In the genomic region with DNA sequence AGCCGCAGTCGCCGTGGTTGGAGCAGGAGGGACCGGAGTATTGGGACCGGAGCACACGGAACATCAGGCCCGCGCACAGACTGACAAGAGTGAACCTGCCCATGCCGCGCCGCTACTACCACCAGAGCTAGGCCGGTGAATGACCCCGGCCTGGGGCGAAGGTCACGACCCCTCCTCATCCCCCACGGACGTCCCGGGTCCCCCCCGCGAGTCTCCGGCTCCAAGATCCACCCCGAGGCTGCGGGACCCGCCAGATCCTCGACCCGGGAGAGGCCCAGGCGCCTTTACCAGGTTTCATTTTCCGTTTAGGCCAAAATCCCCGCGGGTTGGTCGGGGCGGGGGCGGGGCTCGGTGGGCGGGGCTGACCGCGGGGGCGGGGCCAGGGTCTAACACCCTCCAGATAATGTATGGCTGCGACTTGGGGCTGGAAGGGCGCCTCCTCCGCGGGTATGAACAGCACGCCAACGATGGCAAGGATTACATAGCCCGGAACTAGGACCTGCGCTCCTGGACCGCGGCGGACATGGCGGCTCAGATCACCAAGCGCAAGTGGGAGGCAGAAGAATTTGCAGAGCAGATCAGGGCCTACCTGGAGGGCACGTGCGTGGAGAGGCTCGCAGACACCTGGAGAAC, we compare ENCODE assay signal across 1 cellular context.
A peak's percentile ranks its signal among the peaks of the same experiment; 100 is the strongest.
TF ChIP-seq lines count a peak whose summit lies in the region.

No MANE protein-coding gene starts in this region.

TF ChIP-seq in GM12878, 131 proteins besides CTCF, POLR2A, EP300 and RAD21 (continued from another document):
- TF ChIP-seq E2F8 (IDR thresholded peaks at IDR 0.05; ENCODE audit: low read depth, partially characterized antibody) (no peak), HDAC6 (IDR thresholded peaks at IDR 0.05; ENCODE audit: unreplicated experiment) (no peak), BHLHE40 (IDR thresholded peaks at IDR 0.05; ENCODE audit: borderline replicate concordance in 1 of 2, low read depth in 2 of 2, low read length in 1 of 2) (peak in 1 of 2 experiments; percentile 40; a peak in 1 of 4 replicates), POLR2AphosphoS5 (IDR thresholded peaks at IDR 0.05; ENCODE audit: low read length) (peak; percentile 35; the same call in 1 of the 2 replicates), ZNF384 (IDR thresholded peaks at IDR 0.05; ENCODE audit: borderline replicate concordance, low read depth, low read length) (no peak), YY1 (IDR thresholded peaks at IDR 0.05; ENCODE audit: low read depth, low read length) (peak; percentile 40; the same call in 1 of the 2 replicates), SIN3A (IDR thresholded peaks at IDR 0.05; ENCODE audit: low read depth, low read length) (0 out of 2 replicates have a peak, but pooled peaks have one; percentile 26), IKZF1 (conservative IDR thresholded peaks at IDR 0.05) (0 out of 2 replicates have a peak, but pooled peaks have one; percentile 31), RELA (IDR thresholded peaks at IDR 0.05; ENCODE audit: borderline replicate concordance, partially characterized antibody) (peak; percentile 24), NR2C1 (IDR thresholded peaks at IDR 0.05) (peak; percentile 77), BCLAF1 (IDR thresholded peaks at IDR 0.05) (no peak), PML (IDR thresholded peaks at IDR 0.05; ENCODE audit: low read length) (no peak), NR2F1 (conservative IDR thresholded peaks at IDR 0.05) (peak; percentile 92), SREBF2 (IDR thresholded peaks at IDR 0.05; ENCODE audit: low read length) (no peak), ASH2L (IDR thresholded peaks at IDR 0.05; ENCODE audit: borderline replicate concordance, low read depth) (0 out of 2 replicates have a peak, but pooled peaks have one; percentile 39), TCF3 (IDR thresholded peaks at IDR 0.05; ENCODE audit: borderline replicate concordance, insufficient read depth, low read depth, low read length) (no peak), POU2F2 (IDR thresholded peaks at IDR 0.05; ENCODE audit: borderline replicate concordance, low read depth, low read length) (0 out of 3 replicates have a peak, but pooled peaks have one; percentile 12), MYB (IDR thresholded peaks at IDR 0.05; ENCODE audit: borderline replicate concordance, low read depth, low read length) (no peak), SREBF1 (IDR thresholded peaks at IDR 0.05; ENCODE audit: low read length) (no peak), CBX3 (IDR thresholded peaks at IDR 0.05; ENCODE audit: borderline replicate concordance, low read depth) (no peak), EGR1 (IDR thresholded peaks at IDR 0.05; ENCODE audit: borderline replicate concordance in 1 of 2, low read depth in 2 of 2, low read length in 2 of 2) (0 out of 3 replicates have a peak, but pooled peaks of 1 of the 2 experiments have one; percentile 18), TAF1 (IDR thresholded peaks at IDR 0.05; ENCODE audit: borderline replicate concordance, low read depth, low read length) (no peak)
- TF ChIP-seq, protein P1, sequence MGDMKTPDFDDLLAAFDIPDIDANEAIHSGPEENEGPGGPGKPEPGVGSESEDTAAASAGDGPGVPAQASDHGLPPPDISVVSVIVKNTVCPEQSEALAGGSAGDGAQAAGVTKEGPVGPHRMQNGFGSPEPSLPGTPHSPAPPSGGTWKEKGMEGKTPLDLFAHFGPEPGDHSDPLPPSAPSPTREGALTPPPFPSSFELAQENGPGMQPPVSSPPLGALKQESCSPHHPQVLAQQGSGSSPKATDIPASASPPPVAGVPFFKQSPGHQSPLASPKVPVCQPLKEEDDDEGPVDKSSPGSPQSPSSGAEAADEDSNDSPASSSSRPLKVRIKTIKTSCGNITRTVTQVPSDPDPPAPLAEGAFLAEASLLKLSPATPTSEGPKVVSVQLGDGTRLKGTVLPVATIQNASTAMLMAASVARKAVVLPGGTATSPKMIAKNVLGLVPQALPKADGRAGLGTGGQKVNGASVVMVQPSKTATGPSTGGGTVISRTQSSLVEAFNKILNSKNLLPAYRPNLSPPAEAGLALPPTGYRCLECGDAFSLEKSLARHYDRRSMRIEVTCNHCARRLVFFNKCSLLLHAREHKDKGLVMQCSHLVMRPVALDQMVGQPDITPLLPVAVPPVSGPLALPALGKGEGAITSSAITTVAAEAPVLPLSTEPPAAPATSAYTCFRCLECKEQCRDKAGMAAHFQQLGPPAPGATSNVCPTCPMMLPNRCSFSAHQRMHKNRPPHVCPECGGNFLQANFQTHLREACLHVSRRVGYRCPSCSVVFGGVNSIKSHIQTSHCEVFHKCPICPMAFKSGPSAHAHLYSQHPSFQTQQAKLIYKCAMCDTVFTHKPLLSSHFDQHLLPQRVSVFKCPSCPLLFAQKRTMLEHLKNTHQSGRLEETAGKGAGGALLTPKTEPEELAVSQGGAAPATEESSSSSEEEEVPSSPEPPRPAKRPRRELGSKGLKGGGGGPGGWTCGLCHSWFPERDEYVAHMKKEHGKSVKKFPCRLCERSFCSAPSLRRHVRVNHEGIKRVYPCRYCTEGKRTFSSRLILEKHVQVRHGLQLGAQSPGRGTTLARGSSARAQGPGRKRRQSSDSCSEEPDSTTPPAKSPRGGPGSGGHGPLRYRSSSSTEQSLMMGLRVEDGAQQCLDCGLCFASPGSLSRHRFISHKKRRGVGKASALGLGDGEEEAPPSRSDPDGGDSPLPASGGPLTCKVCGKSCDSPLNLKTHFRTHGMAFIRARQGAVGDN (IDR thresholded peaks at IDR 0.05), result peak; percentile 84
- TF ChIP-seq, protein P2, sequence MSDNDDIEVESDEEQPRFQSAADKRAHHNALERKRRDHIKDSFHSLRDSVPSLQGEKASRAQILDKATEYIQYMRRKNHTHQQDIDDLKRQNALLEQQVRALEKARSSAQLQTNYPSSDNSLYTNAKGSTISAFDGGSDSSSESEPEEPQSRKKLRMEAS (IDR thresholded peaks at IDR 0.05; ENCODE audit: low read depth, low read length), result no peak
- TF ChIP-seq, protein P3, sequence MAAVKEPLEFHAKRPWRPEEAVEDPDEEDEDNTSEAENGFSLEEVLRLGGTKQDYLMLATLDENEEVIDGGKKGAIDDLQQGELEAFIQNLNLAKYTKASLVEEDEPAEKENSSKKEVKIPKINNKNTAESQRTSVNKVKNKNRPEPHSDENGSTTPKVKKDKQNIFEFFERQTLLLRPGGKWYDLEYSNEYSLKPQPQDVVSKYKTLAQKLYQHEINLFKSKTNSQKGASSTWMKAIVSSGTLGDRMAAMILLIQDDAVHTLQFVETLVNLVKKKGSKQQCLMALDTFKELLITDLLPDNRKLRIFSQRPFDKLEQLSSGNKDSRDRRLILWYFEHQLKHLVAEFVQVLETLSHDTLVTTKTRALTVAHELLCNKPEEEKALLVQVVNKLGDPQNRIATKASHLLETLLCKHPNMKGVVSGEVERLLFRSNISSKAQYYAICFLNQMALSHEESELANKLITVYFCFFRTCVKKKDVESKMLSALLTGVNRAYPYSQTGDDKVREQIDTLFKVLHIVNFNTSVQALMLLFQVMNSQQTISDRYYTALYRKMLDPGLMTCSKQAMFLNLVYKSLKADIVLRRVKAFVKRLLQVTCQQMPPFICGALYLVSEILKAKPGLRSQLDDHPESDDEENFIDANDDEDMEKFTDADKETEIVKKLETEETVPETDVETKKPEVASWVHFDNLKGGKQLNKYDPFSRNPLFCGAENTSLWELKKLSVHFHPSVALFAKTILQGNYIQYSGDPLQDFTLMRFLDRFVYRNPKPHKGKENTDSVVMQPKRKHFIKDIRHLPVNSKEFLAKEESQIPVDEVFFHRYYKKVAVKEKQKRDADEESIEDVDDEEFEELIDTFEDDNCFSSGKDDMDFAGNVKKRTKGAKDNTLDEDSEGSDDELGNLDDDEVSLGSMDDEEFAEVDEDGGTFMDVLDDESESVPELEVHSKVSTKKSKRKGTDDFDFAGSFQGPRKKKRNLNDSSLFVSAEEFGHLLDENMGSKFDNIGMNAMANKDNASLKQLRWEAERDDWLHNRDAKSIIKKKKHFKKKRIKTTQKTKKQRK (IDR thresholded peaks at IDR 0.05; ENCODE audit: low read depth, low read length), result no peak
- TF ChIP-seq, protein P4, sequence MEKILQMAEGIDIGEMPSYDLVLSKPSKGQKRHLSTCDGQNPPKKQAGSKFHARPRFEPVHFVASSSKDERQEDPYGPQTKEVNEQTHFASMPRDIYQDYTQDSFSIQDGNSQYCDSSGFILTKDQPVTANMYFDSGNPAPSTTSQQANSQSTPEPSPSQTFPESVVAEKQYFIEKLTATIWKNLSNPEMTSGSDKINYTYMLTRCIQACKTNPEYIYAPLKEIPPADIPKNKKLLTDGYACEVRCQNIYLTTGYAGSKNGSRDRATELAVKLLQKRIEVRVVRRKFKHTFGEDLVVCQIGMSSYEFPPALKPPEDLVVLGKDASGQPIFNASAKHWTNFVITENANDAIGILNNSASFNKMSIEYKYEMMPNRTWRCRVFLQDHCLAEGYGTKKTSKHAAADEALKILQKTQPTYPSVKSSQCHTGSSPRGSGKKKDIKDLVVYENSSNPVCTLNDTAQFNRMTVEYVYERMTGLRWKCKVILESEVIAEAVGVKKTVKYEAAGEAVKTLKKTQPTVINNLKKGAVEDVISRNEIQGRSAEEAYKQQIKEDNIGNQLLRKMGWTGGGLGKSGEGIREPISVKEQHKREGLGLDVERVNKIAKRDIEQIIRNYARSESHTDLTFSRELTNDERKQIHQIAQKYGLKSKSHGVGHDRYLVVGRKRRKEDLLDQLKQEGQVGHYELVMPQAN (conservative IDR thresholded peaks at IDR 0.05), result peak; percentile 56
